In genomic region chr13:79359064-79359463, GRCh38 we compare ENCODE assay signal across 12 cellular contexts.
"Had no signal": no experiment of that assay in that cellular context is flagged by ENCODE, and none has a peak within 500 bp of the region (broad histone marks: within the 10 kb centered on the region; RNA-seq: fewer than 3 reads in every experiment).

No MANE protein-coding gene starts in this region.

- FAIRE-seq: TTC549 had no signal

- ATAC-seq: gastrocnemius medialis, heart left ventricle, pancreas had no signal

- H3K4me3 ChIP-seq: dorsolateral prefrontal cortex, gastrocnemius medialis, heart left ventricle, pancreas, tibial nerve, uterus had no signal

- H3K4me1 ChIP-seq: pancreas, tibial nerve, uterus had no signal

- DNase-seq: activated CD4-positive, alpha-beta T cell treated with anti-CD3 and anti-CD28 coated beads, Interleukin-2, amount 50 U/mL, for 4 hours; activated naive CD4-positive, alpha-beta T cell; dorsolateral prefrontal cortex; erythroblast; gastrocnemius medialis; heart left ventricle; pancreas; stimulated activated CD4-positive, alpha-beta T cell treated with anti-CD3 and anti-CD28 coated beads, Interleukin-12 subunit alpha, Interleukin-12 subunit beta, amount 100 ng/mL, for 4 hours; stimulated activated CD4-positive, alpha-beta T cell treated with anti-CD3 and anti-CD28 coated beads, Interleukin-2, amount 100 ng/mL, for 24 hours; uterus had no signal

- H3K36me3 ChIP-seq: uterus had no signal

- H3K27me3 ChIP-seq: dorsolateral prefrontal cortex, gastrocnemius medialis, heart left ventricle, pancreas, tibial nerve, uterus had no signal

- H3K27ac ChIP-seq: dorsolateral prefrontal cortex, gastrocnemius medialis, heart left ventricle, pancreas, tibial nerve, uterus had no signal

- H3K9me3 ChIP-seq: gastrocnemius medialis, heart left ventricle, pancreas, tibial nerve, uterus had no signal
